In genomic region chr5:154038604-154039457, GRCh38 we compare ENCODE assay signal across 8 cellular contexts. TPM values are rescaled to one million over a fixed set of nuclear protein-coding genes. Genes with fewer than 3 reads are reported as not detected.
DNase-seq lines count a peak whose midpoint lies in the region; ATAC-seq and TF ChIP-seq lines count a peak whose summit lies in the region.

TSS of gene FAM114A2 (minus strand) at chr5:154038910. CDS start at chr5:154034953, 3,957 bp downstream.
TSS of gene MFAP3 (plus strand) at chr5:154038967. CDS start at chr5:154049723, 10,756 bp downstream.

- DNase-seq in EL, result peak; percentile 89
- DNase-seq in GOT3 (lab: John Stamatoyannopoulos, UW), result peak; percentile 48
- peak; percentile 79 for DNase-seq in LHCN-M2 (ENCODE audit: low read depth)
- peak; percentile 97 for DNase-seq in RWPE1 (ENCODE audit: low spot score)
- DNase-seq in fibroblast of mammary gland (ENCODE audit: low read depth), result peak; percentile 80
- DNase-seq in naive thymus-derived CD8-positive, alpha-beta T cell, result peak; percentile 76 to 93 (median 86)
- DNase-seq in stimulated activated naive B cell treated with anti-CD40 and anti-IgM and Interleukin-4, amounts not matched to agents 10 μg/mL and 1 μg/mL and 100 μg/mL, for 72 hours, result peak; percentile 88

- H3K27me3 Mint-ChIP-seq in activated T-helper 17 cell treated with anti-CD3 and anti-CD28 coated beads, Interleukin-2, amount 50 U/mL, for 72 hours, result no peaks in the 10 kb centered on the region
- H3K27me3 Mint-ChIP-seq in naive thymus-derived CD8-positive, alpha-beta T cell, result no peaks in the 10 kb centered on the region
- H3K27me3 Mint-ChIP-seq in stimulated activated naive B cell treated with anti-CD40 and anti-IgM and Interleukin-4, amounts not matched to agents 10 μg/mL and 1 μg/mL and 100 μg/mL, for 72 hours, result no peaks in the 10 kb centered on the region

- H3K4me3 ChIP-seq in fibroblast of mammary gland (ENCODE audit: control insufficient read depth, low read depth, low read length), result peak within 1 kb of the TSS; percentile 95

- POLR2A ChIA-PET in RWPE1 (lab: Yijun Ruan, JAX; ENCODE audit: low non-redundant PET), result interaction anchor here (0.6 to 1.4 kb wide), 2 partner anchors 16 to 53 kb away, joined by 3 to 5 read pairs; no protein-coding TSS in a partner anchor
- POLR2A ChIA-PET in naive thymus-derived CD8-positive, alpha-beta T cell (lab: Charles Lee), result interaction anchor here (0.7 to 1.7 kb wide), 8 partner anchors 9 to 408 kb away, joined by 3 to 35 read pairs (median 3); partner anchors contain the start of genes GALNT10 and SAP30L

- H3K27ac ChIP-seq in RWPE1, result peak within 1 kb of the TSS; percentile 88

- H3K9me3 Mint-ChIP-seq in activated T-helper 17 cell treated with anti-CD3 and anti-CD28 coated beads, Interleukin-2, amount 50 U/mL, for 72 hours, result no peaks in the 10 kb centered on the region
- H3K9me3 Mint-ChIP-seq in naive thymus-derived CD8-positive, alpha-beta T cell, result no peaks in the 10 kb centered on the region
- H3K9me3 Mint-ChIP-seq in stimulated activated naive B cell treated with anti-CD40 and anti-IgM and Interleukin-4, amounts not matched to agents 10 μg/mL and 1 μg/mL and 100 μg/mL, for 72 hours, result no peaks in the 10 kb centered on the region

- TF ChIP-seq CTCF in RWPE1 (conservative IDR thresholded peaks at IDR 0.05; ENCODE audit: low read depth), result no peak
- no peak for TF ChIP-seq CTCF in fibroblast of mammary gland (conservative IDR thresholded peaks at IDR 0.05; ENCODE audit: control insufficient read depth, insufficient read depth, low read depth, low read length)

- H3K4me1 Mint-ChIP-seq in activated T-helper 17 cell treated with anti-CD3 and anti-CD28 coated beads, Interleukin-2, amount 50 U/mL, for 72 hours, result peaks cover 19% of the 10 kb centered on the region
- peaks cover 35 to 73% (median 63%) of the 10 kb centered on the region in 4 donors for H3K4me1 Mint-ChIP-seq in naive thymus-derived CD8-positive, alpha-beta T cell
- H3K4me1 Mint-ChIP-seq in stimulated activated naive B cell treated with anti-CD40 and anti-IgM and Interleukin-4, amounts not matched to agents 10 μg/mL and 1 μg/mL and 100 μg/mL, for 72 hours, result peaks cover 21 to 35% of the 10 kb centered on the region in 2 donors

- peak within 1 kb of the TSS; percentile 99 for H3K4me3 Mint-ChIP-seq in activated T-helper 17 cell treated with anti-CD3 and anti-CD28 coated beads, Interleukin-2, amount 50 U/mL, for 72 hours
- H3K4me3 Mint-ChIP-seq in naive thymus-derived CD8-positive, alpha-beta T cell, result peak within 1 kb of the TSS; percentile 92 to 99 (median 98)
- H3K4me3 Mint-ChIP-seq in stimulated activated naive B cell treated with anti-CD40 and anti-IgM and Interleukin-4, amounts not matched to agents 10 μg/mL and 1 μg/mL and 100 μg/mL, for 72 hours, result peak within 1 kb of the TSS; percentile 95 to 97

- peaks cover 19% of the 10 kb centered on the region for H3K36me3 Mint-ChIP-seq in activated T-helper 17 cell treated with anti-CD3 and anti-CD28 coated beads, Interleukin-2, amount 50 U/mL, for 72 hours (ENCODE audit: low read depth)
- H3K36me3 Mint-ChIP-seq in naive thymus-derived CD8-positive, alpha-beta T cell, result peaks cover 0 to 15% (median 1%) of the 10 kb centered on the region in 3 donors
- peaks cover 3 to 17% of the 10 kb centered on the region in 2 donors for H3K36me3 Mint-ChIP-seq in stimulated activated naive B cell treated with anti-CD40 and anti-IgM and Interleukin-4, amounts not matched to agents 10 μg/mL and 1 μg/mL and 100 μg/mL, for 72 hours

- CTCF ChIA-PET in RWPE1 (lab: Yijun Ruan, JAX), result interaction anchor here (0.6 to 1.5 kb wide), 3 partner anchors 165 to 869 kb away, joined by 3 to 5 read pairs (median 3); no protein-coding TSS in a partner anchor

- H3K27ac Mint-ChIP-seq in activated T-helper 17 cell treated with anti-CD3 and anti-CD28 coated beads, Interleukin-2, amount 50 U/mL, for 72 hours, result peak within 1 kb of the TSS; percentile 98
- peak within 1 kb of the TSS; percentile 97 to 99 (median 98) for H3K27ac Mint-ChIP-seq in naive thymus-derived CD8-positive, alpha-beta T cell
- H3K27ac Mint-ChIP-seq in stimulated activated naive B cell treated with anti-CD40 and anti-IgM and Interleukin-4, amounts not matched to agents 10 μg/mL and 1 μg/mL and 100 μg/mL, for 72 hours, result peak within 1 kb of the TSS; percentile 97

- ATAC-seq in activated T-helper 17 cell treated with anti-CD3 and anti-CD28 coated beads, Interleukin-2, amount 50 U/mL, for 72 hours (replicated peaks), result peak; percentile 99
- peak; percentile 97 to 98 for ATAC-seq in naive thymus-derived CD8-positive, alpha-beta T cell
- peak; percentile 99 for ATAC-seq in stimulated activated naive B cell treated with anti-CD40 and anti-IgM and Interleukin-4, amounts not matched to agents 10 μg/mL and 1 μg/mL and 100 μg/mL, for 72 hours (replicated peaks)

RNA-seq across cellular contexts. Expression of gene FAM114A2, which starts in this region (rescaled TPM):
- 31.3 and 41.4 TPM in 2 replicates for total RNA-seq in LHCN-M2 (2014; rRNA removed)
- 13.6 TPM for polyA plus RNA-seq in LHCN-M2 (2012)
- total RNA-seq in activated T-helper 17 cell treated with anti-CD3 and anti-CD28 coated beads, Interleukin-2, amount 50 U/mL, for 72 hours, result 10 to 100 TPM; 23.2 to 25.0 TPM
- 10 to 100 TPM; 43.4 to 44.8 TPM for total RNA-seq in naive thymus-derived CD8-positive, alpha-beta T cell
- polyA plus RNA-seq in naive thymus-derived CD8-positive, alpha-beta T cell, result 10 to 100 TPM; 14.0 to 21.9 (median 19.6) TPM

RNA-seq across cellular contexts. Expression of gene MFAP3, which starts in this region (rescaled TPM):
- 44.7 and 45.1 TPM in 2 replicates for total RNA-seq in LHCN-M2 (2014; rRNA removed)
- 11.7 TPM for polyA plus RNA-seq in LHCN-M2 (2012)
- 10 to 100 TPM; 16.1 to 16.6 TPM for total RNA-seq in activated T-helper 17 cell treated with anti-CD3 and anti-CD28 coated beads, Interleukin-2, amount 50 U/mL, for 72 hours
- total RNA-seq in naive thymus-derived CD8-positive, alpha-beta T cell, result 10 to 100 TPM; 23.0 to 26.1 TPM
- polyA plus RNA-seq in naive thymus-derived CD8-positive, alpha-beta T cell, result 1 to 10 TPM; 4.0 to 7.5 (median 5.4) TPM

Comparison
In these comparisons a context has a peak if more than half of its experiments do, and no peak if none do; other contexts are left out.
1. Peak in every context shown above with its lines: DNase-seq, ATAC-seq, H3K4me3 ChIP-seq and H3K27ac ChIP-seq.